Comparison of ENCODE assay signal across 14 cellular contexts in the genomic region with DNA sequence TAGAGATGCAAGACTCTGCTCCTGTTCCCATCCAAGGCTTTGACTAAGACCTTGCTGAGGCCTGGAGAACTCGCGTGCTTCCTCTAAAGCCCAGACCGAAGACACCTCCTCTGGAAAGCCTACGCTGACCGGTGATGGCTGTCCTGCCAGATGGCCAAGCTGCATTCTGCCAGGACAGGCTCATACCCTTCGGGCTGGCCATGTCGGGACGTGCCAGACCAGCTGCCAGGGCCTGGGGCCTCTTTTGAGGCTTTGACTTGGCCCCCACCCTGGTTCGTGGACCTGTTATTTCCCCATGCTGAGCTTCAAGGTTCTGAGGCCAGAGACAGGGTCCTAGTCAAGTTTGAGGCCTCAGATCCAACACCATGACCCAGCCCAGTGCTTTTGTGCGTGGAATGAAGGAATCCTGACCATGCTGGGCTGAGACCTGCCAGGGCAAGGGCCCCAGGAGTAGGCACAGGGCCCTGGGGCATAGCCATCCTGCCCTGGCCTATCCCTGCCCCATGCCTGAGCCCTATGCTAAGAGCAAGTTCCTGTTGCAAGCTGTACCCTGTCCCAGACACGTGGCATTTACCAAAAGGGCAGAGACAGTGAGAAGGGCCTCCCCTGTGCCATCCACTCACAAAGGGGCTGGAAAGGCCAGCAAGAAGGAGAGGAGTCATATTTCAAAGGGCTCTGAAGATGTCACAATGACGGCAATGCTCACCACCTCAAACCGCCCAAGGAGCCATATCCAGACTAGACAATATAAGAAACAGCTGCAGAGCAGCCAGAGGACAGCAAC. TPM values are rescaled to one million over a fixed set of nuclear protein-coding genes. Genes with fewer than 3 reads are reported as not detected.
DNase-seq lines count a peak whose midpoint lies in the region; ATAC-seq and TF ChIP-seq lines count a peak whose summit lies in the region.
"Had no signal": no experiment of that assay in that cellular context is flagged by ENCODE, and none has a peak within 500 bp of the region (broad histone marks: within the 10 kb centered on the region; RNA-seq: fewer than 3 reads in every experiment).

No MANE protein-coding gene starts in this region.

- H3K4me3 Mint-ChIP-seq in activated CD8-positive, alpha-beta T cell treated with anti-CD3 and anti-CD28 coated beads for 36 hours: no peak overlapping the region
- no peak overlapping the region for H3K4me3 Mint-ChIP-seq in activated CD8-positive, alpha-beta T cell treated with anti-CD3 and anti-CD28 coated beads, Interleukin-2, amount 10 ng/mL, durations not matched to agents 7 days and 5 days
- no peak overlapping the region for H3K4me3 Mint-ChIP-seq in activated naive CD4-positive, alpha-beta T cell treated with anti-CD3 and anti-CD28 coated beads for 36 hours
- H3K4me3 Mint-ChIP-seq: T-helper 1 cell treated with Interleukin-12 subunit alpha and Interleukin-12 subunit beta and Interleukin-4 antibody, amounts not matched to agents 30 μg/mL and 1 μg/mL, for 36 hours had no signal

- ATAC-seq in activated CD8-positive, alpha-beta T cell treated with anti-CD3 and anti-CD28 coated beads for 36 hours: peak; percentile 78
- ATAC-seq in activated CD8-positive, alpha-beta T cell treated with anti-CD3 and anti-CD28 coated beads, Interleukin-2, amount 10 ng/mL, durations not matched to agents 7 days and 5 days: no peak
- no peak for ATAC-seq in GM18868 (IDR thresholded peaks at IDR 0.05; ENCODE audit: unreplicated experiment)

- H3K4me3 ChIP-seq in foreskin fibroblast (ENCODE audit: low read depth in 1 of 2, low read length in 2 of 2) (no peak overlapping the region), skeletal muscle tissue (ENCODE audit: low read length in 3 of 3) (no peak overlapping the region)
- H3K4me3 ChIP-seq: hepatocyte had no signal

- in situ Hi-C loops in SK-MEL-5 (cut with HindIII; ENCODE audit: low pct_unique_long_range_greater_than_20kb, low sequenced_read_pairs): no loop called here

- H3K9me3 Mint-ChIP-seq in activated CD8-positive, alpha-beta T cell treated with anti-CD3 and anti-CD28 coated beads for 36 hours: no peaks in the 10 kb centered on the region
- no peaks in the 10 kb centered on the region for H3K9me3 Mint-ChIP-seq in activated CD8-positive, alpha-beta T cell treated with anti-CD3 and anti-CD28 coated beads, Interleukin-2, amount 10 ng/mL, durations not matched to agents 7 days and 5 days (ENCODE audit: insufficient read depth)
- H3K9me3 Mint-ChIP-seq in activated naive CD4-positive, alpha-beta T cell treated with anti-CD3 and anti-CD28 coated beads for 36 hours: no peaks in the 10 kb centered on the region
- H3K9me3 Mint-ChIP-seq: activated naive CD4-positive, alpha-beta T cell treated with anti-CD3 and anti-CD28 coated beads, Interleukin-2, amount 50 U/mL, for 72 hours; T-helper 1 cell treated with Interleukin-12 subunit alpha and Interleukin-12 subunit beta and Interleukin-4 antibody, amounts not matched to agents 30 μg/mL and 1 μg/mL, for 36 hours had no signal

- H3K27me3 Mint-ChIP-seq in activated CD8-positive, alpha-beta T cell treated with anti-CD3 and anti-CD28 coated beads for 36 hours: no peaks in the 10 kb centered on the region
- no peaks in the 10 kb centered on the region for H3K27me3 Mint-ChIP-seq in activated CD8-positive, alpha-beta T cell treated with anti-CD3 and anti-CD28 coated beads, Interleukin-2, amount 10 ng/mL, durations not matched to agents 7 days and 5 days (ENCODE audit: low read depth)
- no peaks in the 10 kb centered on the region for H3K27me3 Mint-ChIP-seq in activated naive CD4-positive, alpha-beta T cell treated with anti-CD3 and anti-CD28 coated beads for 36 hours (ENCODE audit: low read depth)

- H3K36me3 Mint-ChIP-seq in activated CD8-positive, alpha-beta T cell treated with anti-CD3 and anti-CD28 coated beads for 36 hours (ENCODE audit: low read depth): no peaks in the 10 kb centered on the region
- no peaks in the 10 kb centered on the region for H3K36me3 Mint-ChIP-seq in activated CD8-positive, alpha-beta T cell treated with anti-CD3 and anti-CD28 coated beads, Interleukin-2, amount 10 ng/mL, durations not matched to agents 7 days and 5 days (ENCODE audit: low read depth)
- no peaks in the 10 kb centered on the region for H3K36me3 Mint-ChIP-seq in activated naive CD4-positive, alpha-beta T cell treated with anti-CD3 and anti-CD28 coated beads for 36 hours (ENCODE audit: low read depth)
- H3K36me3 Mint-ChIP-seq: activated naive CD4-positive, alpha-beta T cell treated with anti-CD3 and anti-CD28 coated beads, Interleukin-2, amount 50 U/mL, for 72 hours had no signal

- H3K27me3 ChIP-seq in skeletal muscle tissue (ENCODE audit: control insufficient read depth in 3 of 3, insufficient read depth in 3 of 3, low read length in 3 of 3): no peaks in the 10 kb centered on the region
- H3K27me3 ChIP-seq: hepatocyte had no signal

- peak overlapping the region; percentile 4 for H3K27ac Mint-ChIP-seq in activated CD8-positive, alpha-beta T cell treated with anti-CD3 and anti-CD28 coated beads for 36 hours
- no peak overlapping the region for H3K27ac Mint-ChIP-seq in activated CD8-positive, alpha-beta T cell treated with anti-CD3 and anti-CD28 coated beads, Interleukin-2, amount 10 ng/mL, durations not matched to agents 7 days and 5 days
- no peak overlapping the region for H3K27ac Mint-ChIP-seq in activated naive CD4-positive, alpha-beta T cell treated with anti-CD3 and anti-CD28 coated beads for 36 hours
- H3K27ac Mint-ChIP-seq: T-helper 1 cell treated with Interleukin-12 subunit alpha and Interleukin-12 subunit beta and Interleukin-4 antibody, amounts not matched to agents 30 μg/mL and 1 μg/mL, for 36 hours had no signal

- peak overlapping the region; percentile 61 for H3K27ac ChIP-seq in skeletal muscle tissue (ENCODE audit: low read depth, low read length)
- H3K27ac ChIP-seq: hepatocyte had no signal

- TF ChIP-seq CTCF in activated CD8-positive, alpha-beta T cell treated with anti-CD3 and anti-CD28 coated beads for 36 hours (IDR thresholded peaks at IDR 0.05): no peak
- TF ChIP-seq CTCF in foreskin fibroblast (IDR thresholded peaks at IDR 0.05; ENCODE audit: low read depth, low read length): no peak

- intact Hi-C loops in activated CD8-positive, alpha-beta T cell treated with anti-CD3 and anti-CD28 coated beads for 36 hours (cut with micrococcal nuclease): no loop called here
- intact Hi-C loops in activated naive CD4-positive, alpha-beta T cell treated with anti-CD3 and anti-CD28 coated beads for 36 hours (cut with micrococcal nuclease): no loop called here

- CTCF ChIA-PET in activated CD8-positive, alpha-beta T cell treated with anti-CD3 and anti-CD28 coated beads for 36 hours (lab: Charles Lee): interaction anchor here (0.9 to 2.5 kb wide), 5 partner anchors 10 to 418 kb away, joined by 3 to 12 read pairs (median 4); no protein-coding TSS in a partner anchor
- CTCF ChIA-PET in activated CD8-positive, alpha-beta T cell treated with anti-CD3 and anti-CD28 coated beads, Interleukin-2, amount 10 ng/mL, durations not matched to agents 7 days and 5 days (lab: Charles Lee): interaction anchor here (1.2 to 3.3 kb wide), 5 partner anchors 10 to 319 kb away, joined by 3 to 15 read pairs (median 6); no protein-coding TSS in a partner anchor
- CTCF ChIA-PET in activated naive CD4-positive, alpha-beta T cell treated with anti-CD3 and anti-CD28 coated beads for 36 hours (lab: Charles Lee): interaction anchor here (0.8 to 2.2 kb wide), 4 partner anchors 9 to 432 kb away, joined by 3 to 8 read pairs (median 4); no protein-coding TSS in a partner anchor

- no peaks in the 10 kb centered on the region for H3K9me3 ChIP-seq in skeletal muscle tissue (ENCODE audit: control insufficient read depth in 3 of 3, low read length in 3 of 3)

- H3K4me1 Mint-ChIP-seq in activated CD8-positive, alpha-beta T cell treated with anti-CD3 and anti-CD28 coated beads for 36 hours (ENCODE audit: low read depth): peaks cover 11% of the 10 kb centered on the region
- peaks cover 4% of the 10 kb centered on the region for H3K4me1 Mint-ChIP-seq in activated CD8-positive, alpha-beta T cell treated with anti-CD3 and anti-CD28 coated beads, Interleukin-2, amount 10 ng/mL, durations not matched to agents 7 days and 5 days (ENCODE audit: low read depth)
- no peaks in the 10 kb centered on the region for H3K4me1 Mint-ChIP-seq in activated naive CD4-positive, alpha-beta T cell treated with anti-CD3 and anti-CD28 coated beads for 36 hours (ENCODE audit: low read depth)

- H3K9ac ChIP-seq in skeletal muscle tissue (ENCODE audit: low read depth in 1 of 3, low read length in 3 of 3): peak overlapping the region in 2 of 3 donors; percentile 38 to 76

- peaks cover 24 to 54% (median 40%) of the 10 kb centered on the region in 3 donors for H3K4me1 ChIP-seq in skeletal muscle tissue (ENCODE audit: control insufficient read depth in 3 of 3, insufficient read depth in 3 of 3, low read length in 3 of 3)

- peaks cover 0 to 4% (median under 1%) of the 10 kb centered on the region in 3 donors for H3K36me3 ChIP-seq in skeletal muscle tissue (ENCODE audit: control insufficient read depth in 3 of 3, insufficient read depth in 3 of 3, low read length in 3 of 3)

- DNase-seq in activated CD8-positive, alpha-beta T cell treated with anti-CD3 and anti-CD28 coated beads for 36 hours: peak; percentile 32
- DNase-seq in activated CD8-positive, alpha-beta T cell treated with anti-CD3 and anti-CD28 coated beads, Interleukin-2, amount 10 ng/mL, durations not matched to agents 7 days and 5 days: no peak
- peak; percentile 58 for DNase-seq in SK-MEL-5 (ENCODE audit: low read depth, low spot score)
- DNase-seq in foreskin fibroblast: peak; percentile 59 to 72
- DNase-seq in EL: no peak
- DNase-seq in activated naive CD4-positive, alpha-beta T cell treated with anti-CD3 and anti-CD28 coated beads for 36 hours: no peak
- DNase-seq: activated CD8-positive, alpha-beta memory T cell treated with anti-CD3 and anti-CD28 coated beads for 24 hours; mesendoderm; NCI-H146 had no signal

- POLR2A ChIA-PET in activated CD8-positive, alpha-beta T cell treated with anti-CD3 and anti-CD28 coated beads for 36 hours (lab: Charles Lee): no interaction called here
- POLR2A ChIA-PET in activated CD8-positive, alpha-beta T cell treated with anti-CD3 and anti-CD28 coated beads, Interleukin-2, amount 10 ng/mL, durations not matched to agents 7 days and 5 days (lab: Charles Lee): interaction anchor here (0.6 kb wide), 1 partner anchor 415 kb away, joined by 3 read pairs; no protein-coding TSS in a partner anchor

RNA-seq across cellular contexts. Expression of gene MRPL14, which starts 42.8 kb away (rescaled TPM):
- total RNA-seq in activated CD8-positive, alpha-beta T cell treated with anti-CD3 and anti-CD28 coated beads for 36 hours: 10 to 100 TPM; 42.8 to 44.3 TPM
- 10 to 100 TPM; 57.3 to 60.9 TPM for total RNA-seq in activated CD8-positive, alpha-beta T cell treated with anti-CD3 and anti-CD28 coated beads, Interleukin-2, amount 10 ng/mL, durations not matched to agents 7 days and 5 days
- 60.0 and 61.2 TPM in 2 replicates for total RNA-seq in SK-MEL-5 (2014; rRNA removed; shearing (Covaris generic))
- 42.0 and 60.3 TPM in 2 replicates for polyA plus RNA-seq in SK-MEL-5 (2015; cell fraction: cytosol; rRNA removed)
- polyA plus RNA-seq in SK-MEL-5 (2015; cell fraction: nucleus; rRNA removed): 8.5 and 9.1 TPM in 2 replicates
- total RNA-seq in skeletal muscle tissue: 57.4 TPM
- 10 to 100 TPM; 40.9 to 41.0 TPM for total RNA-seq in activated naive CD4-positive, alpha-beta T cell treated with anti-CD3 and anti-CD28 coated beads for 36 hours

RNA-seq across cellular contexts. Expression of gene TMEM63B, which starts 42.9 kb away (rescaled TPM):
- 10 to 100 TPM in 1 of 2 experiments, 1 to 10 TPM in 1; 9.1 to 12.9 TPM for total RNA-seq in activated CD8-positive, alpha-beta T cell treated with anti-CD3 and anti-CD28 coated beads for 36 hours
- total RNA-seq in activated CD8-positive, alpha-beta T cell treated with anti-CD3 and anti-CD28 coated beads, Interleukin-2, amount 10 ng/mL, durations not matched to agents 7 days and 5 days: 10 to 100 TPM; 15.5 to 17.9 TPM
- 23.6 and 27.6 TPM in 2 replicates for total RNA-seq in SK-MEL-5 (2014; rRNA removed; shearing (Covaris generic))
- 55.1 and 71.9 TPM in 2 replicates for polyA plus RNA-seq in SK-MEL-5 (2015; cell fraction: cytosol; rRNA removed)
- polyA plus RNA-seq in SK-MEL-5 (2015; cell fraction: nucleus; rRNA removed): 39.8 and 48.3 TPM in 2 replicates
- 11.5 TPM for total RNA-seq in skeletal muscle tissue
- 1 to 10 TPM; 7.8 to 8.3 TPM for total RNA-seq in activated naive CD4-positive, alpha-beta T cell treated with anti-CD3 and anti-CD28 coated beads for 36 hours

Comparison
In these comparisons a context has a peak if more than half of its experiments do, and no peak if none do; other contexts are left out.
1. DNase-seq: peak in activated CD8-positive, alpha-beta T cell treated with anti-CD3 and anti-CD28 coated beads for 36 hours (single experiment), SK-MEL-5 (single experiment) and foreskin fibroblast (2 of 2); none in activated CD8-positive, alpha-beta T cell treated with anti-CD3 and anti-CD28 coated beads, Interleukin-2, amount 10 ng/mL, durations not matched to agents 7 days and 5 days (single experiment), EL (single experiment) and activated naive CD4-positive, alpha-beta T cell treated with anti-CD3 and anti-CD28 coated beads for 36 hours (single experiment).